9 cellular contexts compared by ENCODE assay signal in the genomic region with DNA sequence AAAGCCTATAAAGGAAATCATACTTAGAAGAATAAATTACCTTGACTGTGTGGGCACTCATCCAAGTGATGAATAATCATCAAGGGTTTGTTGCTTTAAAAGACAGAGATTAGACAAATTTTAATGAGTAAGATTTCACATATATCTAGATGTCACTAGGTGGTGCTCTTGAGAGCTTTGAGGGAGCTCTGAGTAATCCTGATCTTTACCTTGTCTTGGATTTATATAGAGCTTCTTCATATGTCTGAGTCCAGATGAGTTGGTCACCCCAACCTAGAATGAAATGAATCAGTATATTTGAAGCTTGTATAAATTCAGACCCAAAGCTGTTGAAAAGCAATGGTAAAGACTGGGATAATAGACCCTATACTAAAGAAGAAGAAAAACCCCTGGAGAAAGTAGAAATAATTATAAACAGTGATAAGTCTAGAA. TPM values are rescaled to one million over a fixed set of nuclear protein-coding genes. Genes with fewer than 3 reads are reported as not detected.
DNase-seq lines count a peak whose midpoint lies in the region; ATAC-seq, FAIRE-seq and TF ChIP-seq lines count a peak whose summit lies in the region.
"Had no signal": no experiment of that assay in that cellular context is flagged by ENCODE, and none has a peak within 500 bp of the region (broad histone marks: within the 10 kb centered on the region; RNA-seq: fewer than 3 reads in every experiment).

No MANE protein-coding gene starts in this region.

- ATAC-seq in HG03354 (IDR thresholded peaks at IDR 0.05; ENCODE audit: poor library complexity, severe bottlenecking, unreplicated experiment) (peak; percentile 67), body of pancreas (peak; percentile 63), lower lobe of right lung (peak in 1 of 2 donors; percentile 56)

- H3K9me3 ChIP-seq in body of pancreas = no peaks in the 10 kb centered on the region
- H3K9me3 ChIP-seq in lower lobe of right lung = no peaks in the 10 kb centered on the region

- no peak for TF ChIP-seq POLR2A in body of pancreas (IDR thresholded peaks at IDR 0.05)
- no peak for TF ChIP-seq POLR2A in GM12892 (IDR thresholded peaks at IDR 0.05; ENCODE audit: low read depth, low read length)

- H3K27me3 ChIP-seq in body of pancreas (no peaks in the 10 kb centered on the region), lower lobe of right lung (ENCODE audit: low read depth) (no peaks in the 10 kb centered on the region)

- H3K36me3 ChIP-seq in body of pancreas (replicated peaks in 1 of 2; ENCODE audit: insufficient read depth in 1 of 2, low read depth in 2 of 2) = no peaks in the 10 kb centered on the region
- no peaks in the 10 kb centered on the region for H3K36me3 ChIP-seq in lower lobe of right lung

- DNase-seq in GM10266 (ENCODE audit: extremely low spot score) = peak; percentile 51
- DNase-seq in NCI-H69 (lab: John Stamatoyannopoulos, UW) = peak; percentile 93
- DNase-seq in body of pancreas = no peak
- DNase-seq in lower lobe of right lung = no peak
- DNase-seq in activated effector memory CD4-positive, alpha-beta T cell treated with Interleukin-2 at 50 U/mL for 16 hours = no peak
- DNase-seq in GM12892 (ENCODE audit: insufficient read length) = no peak

- FAIRE-seq in GM12892 (lab: Jason Lieb, UNC) = no peak
- FAIRE-seq: frontal cortex had no signal

- H3K4me1 ChIP-seq in body of pancreas = no peaks in the 10 kb centered on the region
- H3K4me1 ChIP-seq in lower lobe of right lung = no peaks in the 10 kb centered on the region

- no peak overlapping the region for H3K4me3 ChIP-seq in body of pancreas
- H3K4me3 ChIP-seq in lower lobe of right lung = no peak overlapping the region

- no peak overlapping the region for H3K27ac ChIP-seq in 22Rv1
- H3K27ac ChIP-seq in body of pancreas = no peak overlapping the region
- H3K27ac ChIP-seq in lower lobe of right lung = no peak overlapping the region

- intact Hi-C loops in body of pancreas (cut with DNase I) = no loop called here
- intact Hi-C loops in lower lobe of right lung (cut with DNase I) = no loop called here

- TF ChIP-seq CTCF in 22Rv1 (IDR thresholded peaks at IDR 0.05) (peak; percentile 92), GM10266 (IDR thresholded peaks at IDR 0.05; ENCODE audit: control insufficient read depth, insufficient read depth, low read depth, missing control alignments) (peak; percentile 54), body of pancreas (IDR thresholded peaks at IDR 0.05) (peak; percentile 16 to 61 (median 52)), lower lobe of right lung (IDR thresholded peaks at IDR 0.05) (peak; percentile 31)

RNA-seq across cellular contexts. Expression of gene AGR2, which starts 3.7 kb away (rescaled TPM):
- total RNA-seq in body of pancreas = 10 to 100 TPM in 1 of 2 donors, 1 to 10 TPM in 1; 6.3 to 20.0 TPM
- 93.0 TPM for total RNA-seq in lower lobe of right lung
- polyA plus RNA-seq in GM12892 (2012; ENCODE audit: missing spikeins) = not detected

RNA-seq across cellular contexts. Expression of gene TSPAN13, which starts 47.6 kb away (rescaled TPM):
- total RNA-seq in body of pancreas (10 to 100 TPM; 24.7 to 50.8 TPM), lower lobe of right lung (120 TPM)
- not detected for polyA plus RNA-seq in GM12892 (2012; ENCODE audit: missing spikeins)

Comparison
In these comparisons a context has a peak if more than half of its experiments do, and no peak if none do; other contexts are left out.
1. CTCF ChIP-seq: peak in every context shown above with its lines; median percentile 92 in 22Rv1; 54 in GM10266; 52 in body of pancreas; 31 in lower lobe of right lung.
2. DNase-seq: peak in GM10266 (single experiment) and NCI-H69 (single experiment); none in body of pancreas (0 of 4), lower lobe of right lung (single experiment), activated effector memory CD4-positive, alpha-beta T cell treated with Interleukin-2 at 50 U/mL for 16 hours (single experiment) and GM12892 (single experiment).